In genomic region chr1:201499191-201499590, GRCh38 we compare ENCODE assay signal across 1 cellular context.
TF ChIP-seq lines count a peak whose summit lies in the region.

No MANE protein-coding gene starts in this region.

TF ChIP-seq in HepG2, 621 proteins besides CTCF, POLR2A, EP300 and RAD21:
- TF ChIP-seq POLR2AphosphoS5 (IDR thresholded peaks at IDR 0.05; ENCODE audit: low read depth, low read length) (no peak), ZNF24 (IDR thresholded peaks at IDR 0.05) (no peak), HNF4G (IDR thresholded peaks at IDR 0.05; ENCODE audit: borderline replicate concordance, low read depth, low read length) (no peak), HNF4G (CRISPR knock-in tag; IDR thresholded peaks at IDR 0.05; ENCODE audit: borderline replicate concordance, low read depth) (no peak), SSRP1 (CRISPR knock-in tag; IDR thresholded peaks at IDR 0.05) (no peak), MIER3 (CRISPR knock-in tag; IDR thresholded peaks at IDR 0.05; ENCODE audit: borderline replicate concordance) (no peak), RBM39 (IDR thresholded peaks at IDR 0.05; ENCODE audit: low read depth, low read length, poor library complexity, severe bottlenecking) (no peak), PLRG1 (conservative IDR thresholded peaks at IDR 0.05) (no peak), NFKBIZ (CRISPR knock-in tag; IDR thresholded peaks at IDR 0.05) (no peak), MED13 (CRISPR knock-in tag; IDR thresholded peaks at IDR 0.05) (no peak), RERE (CRISPR knock-in tag; IDR thresholded peaks at IDR 0.05; ENCODE audit: low read depth) (no peak), SMC3 (IDR thresholded peaks at IDR 0.05; ENCODE audit: low read length) (no peak), ZSCAN29 (CRISPR knock-in tag; conservative IDR thresholded peaks at IDR 0.05) (no peak), HNRNPK (IDR thresholded peaks at IDR 0.05; ENCODE audit: low read depth, low read length, poor library complexity, severe bottlenecking) (no peak), TCF7L2 (IDR thresholded peaks at IDR 0.05; ENCODE audit: low read depth, low read length) (no peak), BHLHE40 (IDR thresholded peaks at IDR 0.05; ENCODE audit: low read length) (no peak)
